In the genomic region with DNA sequence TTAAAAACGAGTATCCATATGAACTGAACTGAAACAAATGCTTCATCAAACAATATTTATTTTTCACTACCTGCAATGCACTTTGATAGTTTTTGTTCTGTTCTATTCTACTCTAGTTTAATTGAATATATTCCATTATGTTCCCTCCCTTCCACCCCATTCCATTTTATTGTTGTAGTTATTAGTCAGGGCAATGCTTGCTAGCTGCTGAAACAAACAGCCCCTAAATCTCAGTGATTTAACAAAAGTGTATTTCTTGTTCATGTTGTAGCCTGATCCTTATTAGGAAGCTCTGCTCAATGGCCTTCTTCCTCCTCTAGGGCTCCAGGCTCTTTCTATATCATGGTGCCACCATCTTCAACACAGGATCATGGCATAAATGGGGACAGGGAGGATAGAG, we compare ENCODE assay signal across 35 cellular contexts.
"Had no signal": no experiment of that assay in that cellular context is flagged by ENCODE, and none has a peak within 500 bp of the region (broad histone marks: within the 10 kb centered on the region; RNA-seq: fewer than 3 reads in every experiment).

No MANE protein-coding gene starts in this region.

- H3K27me3 ChIP-seq: MG63 had no signal

- H3K4me3 ChIP-seq: MG63 had no signal

- DNase-seq: Karpas-422, Kasumi-1, MG63, MM.1S, MV-4-11, NCI-H1048, NCI-H1092, NCI-H1092 treated with DMSO at 0.1 percent for 48 hours, NCI-H1105, NCI-H1105 treated with DMSO at 0.1 percent for 48 hours, NCI-H1417, NCI-H1417 treated with DMSO at 0.1 percent for 48 hours, NCI-H1436, NCI-H1436 treated with DMSO at 0.1 percent for 48 hours, NCI-H146, NCI-H1694, NCI-H1694 treated with DMSO at 0.1 percent for 48 hours, NCI-H187, NCI-H187 treated with DMSO at 0.1 percent for 48 hours, NCI-H1930, NCI-H2029, NCI-H2029 treated with DMSO at 0.1 percent for 48 hours, NCI-H2081, NCI-H2081 treated with DMSO at 0.1 percent for 48 hours, NCI-H2107, NCI-H2171, NCI-H2171 treated with DMSO at 0.1 percent for 48 hours, NCI-H2227 treated with DMSO at 0.1 percent for 48 hours, NCI-H226, NCI-H345, NCI-H446, NCI-H446 treated with DMSO at 0.1 percent for 48 hours, NCI-H510A, NCI-H510A treated with DMSO at 0.1 percent for 48 hours, NCI-H524 had no signal

- H3K36me3 ChIP-seq: MG63 had no signal

- H3K9me3 ChIP-seq: MG63 had no signal
